ENCODE assay signal across 22 cellular contexts in genomic region chr15:56996746-56997470, GRCh38.
"Had no signal": no experiment of that assay in that cellular context is flagged by ENCODE, and none has a peak within 500 bp of the region (broad histone marks: within the 10 kb centered on the region; RNA-seq: fewer than 3 reads in every experiment).

No MANE protein-coding gene starts in this region.

- H3K9me3 Mint-ChIP-seq: activated B cell treated with CpG ODN at 0.5 μM for 24 hours; activated T-helper 17 cell treated with anti-CD3 and anti-CD28 coated beads, Interleukin-2, amount 50 U/mL, for 72 hours; dendritic cell treated with granulocyte-macrophage colony-stimulating factor and Interleukin-4, amounts not matched to agents 40 ng/mL and 50 ng/mL, for 4 days; type B pancreatic cell had no signal

- H3K4me3 ChIP-seq: heart right ventricle, left ventricle myocardium inferior, stomach, testis had no signal

- H3K27ac Mint-ChIP-seq: activated B cell treated with CpG ODN at 0.5 μM for 24 hours; activated CD4-positive, alpha-beta memory T cell treated with anti-CD3 and anti-CD28 coated beads, Interleukin-2, amount 10 ng/mL, durations not matched to agents 7 days and 5 days; activated CD8-positive, alpha-beta memory T cell treated with anti-CD3 and anti-CD28 coated beads, Interleukin-2, amount 10 ng/mL, durations not matched to agents 7 days and 5 days; activated naive CD8-positive, alpha-beta T cell treated with anti-CD3 and anti-CD28 coated beads for 36 hours; activated T-helper 17 cell treated with anti-CD3 and anti-CD28 coated beads, Interleukin-2, amount 50 U/mL, for 72 hours; dendritic cell treated with granulocyte-macrophage colony-stimulating factor and Interleukin-4, amounts not matched to agents 40 ng/mL and 50 ng/mL, for 4 days; nephron progenitor cell; type B pancreatic cell had no signal

- ATAC-seq: activated CD8-positive, alpha-beta memory T cell treated with anti-CD3 and anti-CD28 coated beads, Interleukin-2, amount 10 ng/mL, durations not matched to agents 7 days and 5 days; activated T-helper 17 cell treated with anti-CD3 and anti-CD28 coated beads, Interleukin-2, amount 50 U/mL, for 72 hours; esophagus mucosa; heart right ventricle had no signal

- DNase-seq: activated B cell treated with CpG ODN at 0.5 μM for 24 hours; activated CD4-positive, alpha-beta memory T cell treated with anti-CD3 and anti-CD28 coated beads, Interleukin-2, amount 10 ng/mL, durations not matched to agents 7 days and 5 days; activated CD4-positive, alpha-beta T cell treated with anti-CD3 and anti-CD28 coated beads for 48 hours; activated CD8-positive, alpha-beta memory T cell treated with anti-CD3 and anti-CD28 coated beads, Interleukin-2, amount 10 ng/mL, durations not matched to agents 7 days and 5 days; activated naive CD4-positive, alpha-beta T cell; activated naive CD8-positive, alpha-beta T cell treated with anti-CD3 and anti-CD28 coated beads for 36 hours; effector CD8-positive, alpha-beta T cell; heart right ventricle; kidney glomerular epithelial cell; left ventricle myocardium inferior; mammary epithelial cell; midbrain; nephron progenitor cell; small intestine; stimulated activated CD4-positive, alpha-beta T cell treated with anti-CD3 and anti-CD28 coated beads, Interleukin-15, amount 100 ng/mL, for 24 hours; stimulated activated CD4-positive, alpha-beta T cell treated with anti-CD3 and anti-CD28 coated beads, Interleukin-2, amount 100 ng/mL, for 48 hours; stomach; testis had no signal

- H3K4me1 ChIP-seq: testis had no signal

- H3K36me3 ChIP-seq: left ventricle myocardium inferior, stomach had no signal

- H3K27me3 Mint-ChIP-seq: activated B cell treated with CpG ODN at 0.5 μM for 24 hours; activated CD4-positive, alpha-beta memory T cell treated with anti-CD3 and anti-CD28 coated beads, Interleukin-2, amount 10 ng/mL, durations not matched to agents 7 days and 5 days; activated CD8-positive, alpha-beta memory T cell treated with anti-CD3 and anti-CD28 coated beads, Interleukin-2, amount 10 ng/mL, durations not matched to agents 7 days and 5 days; activated naive CD8-positive, alpha-beta T cell treated with anti-CD3 and anti-CD28 coated beads for 36 hours; activated T-helper 17 cell treated with anti-CD3 and anti-CD28 coated beads, Interleukin-2, amount 50 U/mL, for 72 hours; dendritic cell treated with granulocyte-macrophage colony-stimulating factor and Interleukin-4, amounts not matched to agents 40 ng/mL and 50 ng/mL, for 4 days; type B pancreatic cell had no signal

- H3K27me3 ChIP-seq: heart right ventricle, stomach, testis had no signal

- H3K9me3 ChIP-seq: left ventricle myocardium inferior, stomach, testis had no signal

- H3K4me3 Mint-ChIP-seq: activated B cell treated with CpG ODN at 0.5 μM for 24 hours; activated CD4-positive, alpha-beta memory T cell treated with anti-CD3 and anti-CD28 coated beads, Interleukin-2, amount 10 ng/mL, durations not matched to agents 7 days and 5 days; activated CD8-positive, alpha-beta memory T cell treated with anti-CD3 and anti-CD28 coated beads, Interleukin-2, amount 10 ng/mL, durations not matched to agents 7 days and 5 days; activated naive CD8-positive, alpha-beta T cell treated with anti-CD3 and anti-CD28 coated beads for 36 hours; activated T-helper 17 cell treated with anti-CD3 and anti-CD28 coated beads, Interleukin-2, amount 50 U/mL, for 72 hours; dendritic cell treated with granulocyte-macrophage colony-stimulating factor and Interleukin-4, amounts not matched to agents 40 ng/mL and 50 ng/mL, for 4 days; nephron progenitor cell; type B pancreatic cell had no signal

- H3K4me1 Mint-ChIP-seq: activated B cell treated with CpG ODN at 0.5 μM for 24 hours, nephron progenitor cell had no signal

- H3K27ac ChIP-seq: heart right ventricle, left ventricle myocardium inferior, stomach, testis had no signal
